ENCODE assay signal across 8 cellular contexts in the genomic region with DNA sequence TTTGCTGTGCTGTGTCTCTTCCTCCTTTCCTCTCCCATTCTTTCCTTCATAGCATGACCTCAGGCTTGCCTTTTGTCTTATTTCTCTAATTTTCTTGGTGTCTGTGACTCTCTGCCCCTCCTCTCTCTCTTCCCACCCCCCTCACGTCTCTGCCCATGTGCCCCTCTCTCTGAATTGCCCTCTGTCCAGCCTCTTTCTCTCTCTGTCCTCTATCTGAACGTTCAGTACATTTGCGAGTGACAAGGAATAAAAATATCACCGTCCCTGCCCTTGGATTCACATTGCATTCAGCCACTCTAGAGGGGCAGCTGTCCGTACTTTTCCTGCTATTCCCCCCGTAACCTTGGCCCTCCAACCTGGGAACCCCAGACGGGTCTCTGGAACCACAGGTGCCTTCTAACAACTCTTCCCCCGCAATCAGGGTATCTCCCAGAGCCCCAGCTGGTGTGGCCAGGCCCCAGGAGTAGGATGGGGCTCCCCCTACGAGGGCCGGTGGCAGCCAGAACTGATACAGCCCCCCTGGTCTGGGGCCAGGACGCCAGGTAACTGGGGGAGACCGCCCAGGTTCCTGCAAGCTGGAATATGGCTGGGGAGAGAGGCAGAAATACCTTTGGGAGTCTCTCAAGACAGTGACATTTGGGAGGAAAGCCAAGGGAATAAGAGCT. TPM values are rescaled to one million over a fixed set of nuclear protein-coding genes. Genes with fewer than 3 reads are reported as not detected.
DNase-seq lines count a peak whose midpoint lies in the region; ATAC-seq and TF ChIP-seq lines count a peak whose summit lies in the region.

No MANE protein-coding gene starts in this region.

- no peak overlapping the region for H3K27ac Mint-ChIP-seq in activated CD8-positive, alpha-beta memory T cell treated with anti-CD3 and anti-CD28 coated beads, Interleukin-2, amount 10 ng/mL, durations not matched to agents 7 days and 5 days
- peak overlapping the region; percentile 26 to 91 (median 83) for H3K27ac Mint-ChIP-seq in brain

- in situ Hi-C loops in transverse colon (cut with MboI; ENCODE audit: low pct_ligation_motif_present in 1 of 4, low pct_unique_long_range_greater_than_20kb in 1 of 4, low sequenced_read_pairs in 3 of 4), result no loop called here

- peaks cover 16% of the 10 kb centered on the region for H3K4me1 Mint-ChIP-seq in activated CD8-positive, alpha-beta memory T cell treated with anti-CD3 and anti-CD28 coated beads, Interleukin-2, amount 10 ng/mL, durations not matched to agents 7 days and 5 days
- peaks cover 25% of the 10 kb centered on the region for H3K4me1 Mint-ChIP-seq in brain

- 61% methylated on average over 12 of the region's 12 CpGs for WGBS in liver
- WGBS in transverse colon (ENCODE audit: low coverage in 1 of 2), 2 donors, result 33 to 64% methylated on average over 1 to 12 of the region's 12 CpGs

- CTCF ChIA-PET in activated CD8-positive, alpha-beta memory T cell treated with anti-CD3 and anti-CD28 coated beads, Interleukin-2, amount 10 ng/mL, durations not matched to agents 7 days and 5 days (lab: Charles Lee), result interaction anchor here (1.3 kb wide), 2 partner anchors 12 to 19 kb away, joined by 3 to 5 read pairs; a partner anchor contains a TSS

- intact Hi-C loops in transverse colon (cut with DNase I; ENCODE audit: low total_unique reads), result no loop called here

- peak overlapping the region; percentile 83 to 88 for H3K27ac ChIP-seq in liver (ENCODE audit: low read depth in 1 of 2, low read length in 2 of 2)
- H3K27ac ChIP-seq in transverse colon, result peak overlapping the region; percentile 92 to 96 (median 94)

- no peak for TF ChIP-seq EP300 in transverse colon (IDR thresholded peaks at IDR 0.05; ENCODE audit: low read depth)

- H3K36me3 ChIP-seq in liver (ENCODE audit: control insufficient read depth in 4 of 4, insufficient read depth in 3 of 4, low read depth in 1 of 4, low read length in 3 of 4), result peaks cover 16 to 32% (median 25%) of the 10 kb centered on the region in 4 donors
- H3K36me3 ChIP-seq in transverse colon, result peaks cover 0 to 26% (median 8%) of the 10 kb centered on the region in 4 donors

- no peak for TF ChIP-seq RAD21 in liver (IDR thresholded peaks at IDR 0.05)

- peak overlapping the region; percentile 69 to 70 for H3K9ac ChIP-seq in liver (ENCODE audit: low read depth in 1 of 2, low read length in 2 of 2)

- H3K9me3 Mint-ChIP-seq in activated CD8-positive, alpha-beta memory T cell treated with anti-CD3 and anti-CD28 coated beads, Interleukin-2, amount 10 ng/mL, durations not matched to agents 7 days and 5 days (ENCODE audit: low read depth), result no peaks in the 10 kb centered on the region
- no peaks in the 10 kb centered on the region for H3K9me3 Mint-ChIP-seq in brain

- no peak for TF ChIP-seq POLR2A in transverse colon (IDR thresholded peaks at IDR 0.05)

- peak overlapping the region; percentile 79 for H3K4me3 Mint-ChIP-seq in activated CD8-positive, alpha-beta memory T cell treated with anti-CD3 and anti-CD28 coated beads, Interleukin-2, amount 10 ng/mL, durations not matched to agents 7 days and 5 days
- H3K4me3 Mint-ChIP-seq in brain, result peak overlapping the region; percentile 81 to 89 (median 85)

- DNase-seq in activated CD8-positive, alpha-beta memory T cell treated with anti-CD3 and anti-CD28 coated beads, Interleukin-2, amount 10 ng/mL, durations not matched to agents 7 days and 5 days, result no peak
- DNase-seq in activated CD8-positive, alpha-beta memory T cell treated with anti-CD3 and anti-CD28 coated beads, Interleukin-2, amount 50 U/mL, for 48 hours, result no peak
- no peak for DNase-seq in transverse colon
- DNase-seq in HK-2 (ENCODE audit: unreplicated experiment), result no peak
- DNase-seq in NAMALWA (ENCODE audit: low spot score), result no peak
- no peak for DNase-seq in MV-4-11 (lab: John Stamatoyannopoulos, UW)

- peaks cover 8% of the 10 kb centered on the region for H3K36me3 Mint-ChIP-seq in activated CD8-positive, alpha-beta memory T cell treated with anti-CD3 and anti-CD28 coated beads, Interleukin-2, amount 10 ng/mL, durations not matched to agents 7 days and 5 days
- peaks cover 38% of the 10 kb centered on the region for H3K36me3 Mint-ChIP-seq in brain

- H3K4me1 ChIP-seq in liver (ENCODE audit: control insufficient read depth in 4 of 4, insufficient read depth in 4 of 4, low read length in 3 of 4), result peaks cover 5 to 34% (median 26%) of the 10 kb centered on the region in 4 donors
- H3K4me1 ChIP-seq in transverse colon, result peaks cover 17 to 29% (median 26%) of the 10 kb centered on the region in 4 donors

- no peaks in the 10 kb centered on the region for H3K27me3 Mint-ChIP-seq in activated CD8-positive, alpha-beta memory T cell treated with anti-CD3 and anti-CD28 coated beads, Interleukin-2, amount 10 ng/mL, durations not matched to agents 7 days and 5 days
- H3K27me3 Mint-ChIP-seq in brain, result peaks cover 6% of the 10 kb centered on the region

- TF ChIP-seq CTCF in brain (conservative IDR thresholded peaks at IDR 0.05), result no peak
- no peak for TF ChIP-seq CTCF in liver (IDR thresholded peaks at IDR 0.05; ENCODE audit: low read depth, low read length, missing input control)
- no peak for TF ChIP-seq CTCF in transverse colon (IDR thresholded peaks at IDR 0.05)

- H3K27me3 ChIP-seq in liver (ENCODE audit: control insufficient read depth in 4 of 4, insufficient read depth in 4 of 4, low read length in 3 of 4) (no peaks in the 10 kb centered on the region), transverse colon (no peaks in the 10 kb centered on the region)

- ATAC-seq in activated CD8-positive, alpha-beta memory T cell treated with anti-CD3 and anti-CD28 coated beads, Interleukin-2, amount 10 ng/mL, durations not matched to agents 7 days and 5 days, result no peak

- H3K9me3 ChIP-seq in liver (ENCODE audit: control insufficient read depth in 4 of 4, low read length in 3 of 4) (no peaks in the 10 kb centered on the region), transverse colon (no peaks in the 10 kb centered on the region)

- H3K4me3 ChIP-seq in liver (ENCODE audit: low read depth in 1 of 3, low read length in 3 of 3) (peak overlapping the region; percentile 77 to 88 (median 86)), transverse colon (peak overlapping the region; percentile 80 to 97 (median 90))

TF ChIP-seq in liver, 16 proteins besides CTCF, POLR2A, EP300 and RAD21 (continues in another document):
- TF ChIP-seq GABPA (IDR thresholded peaks at IDR 0.05 in 1 of 2, conservative IDR thresholded peaks at IDR 0.05 in 1 of 2), result no peak
- TF ChIP-seq, protein P1, sequence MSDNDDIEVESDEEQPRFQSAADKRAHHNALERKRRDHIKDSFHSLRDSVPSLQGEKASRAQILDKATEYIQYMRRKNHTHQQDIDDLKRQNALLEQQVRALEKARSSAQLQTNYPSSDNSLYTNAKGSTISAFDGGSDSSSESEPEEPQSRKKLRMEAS (IDR thresholded peaks at IDR 0.05), result no peak
- TF ChIP-seq TAF1 (conservative IDR thresholded peaks at IDR 0.05), result no peak
- no peak for TF ChIP-seq NR2F2 (IDR thresholded peaks at IDR 0.05)

RNA-seq across cellular contexts. Expression of a gene that starts 1.8 kb away (rescaled TPM):
- total RNA-seq in activated CD8-positive, alpha-beta memory T cell treated with anti-CD3 and anti-CD28 coated beads, Interleukin-2, amount 10 ng/mL, durations not matched to agents 7 days and 5 days, result 10 to 100 TPM; 39.8 to 51.0 TPM
- polyA plus RNA-seq in brain (ENCODE audit: insufficient read depth, low read depth, low replicate concordance), result 90.7 TPM
- total RNA-seq in liver, result 10 to 100 TPM; 19.7 to 62.2 TPM
- 10 to 100 TPM; 10.4 to 53.8 TPM for polyA plus RNA-seq in liver
- 100 to 1,000 TPM; 106 to 125 (median 114) TPM for total RNA-seq in transverse colon

RNA-seq across cellular contexts. Expression of a gene that starts 2.2 kb away (rescaled TPM):
- under 1 TPM; 0.20 to 0.23 TPM for total RNA-seq in activated CD8-positive, alpha-beta memory T cell treated with anti-CD3 and anti-CD28 coated beads, Interleukin-2, amount 10 ng/mL, durations not matched to agents 7 days and 5 days
- 3.5 TPM for polyA plus RNA-seq in brain (ENCODE audit: insufficient read depth, low read depth, low replicate concordance)
- total RNA-seq in liver, result under 1 TPM; 0.28 to 0.42 TPM
- under 1 TPM; 0.68 to 0.75 TPM for polyA plus RNA-seq in liver
- 1 to 10 TPM in 2 of 4 donors, not detected in 2; 1.8 to 2.2 TPM for total RNA-seq in transverse colon

RNA-seq across cellular contexts. Expression of a gene that starts 12.1 kb away (rescaled TPM):
- 10 to 100 TPM; 60.6 to 72.5 TPM for total RNA-seq in activated CD8-positive, alpha-beta memory T cell treated with anti-CD3 and anti-CD28 coated beads, Interleukin-2, amount 10 ng/mL, durations not matched to agents 7 days and 5 days
- polyA plus RNA-seq in brain (ENCODE audit: insufficient read depth, low read depth, low replicate concordance) (93.6 TPM), liver (10 to 100 TPM; 14.3 to 17.6 TPM)
- total RNA-seq in liver (1 to 10 TPM; 7.8 to 9.6 TPM), transverse colon (10 to 100 TPM; 35.9 to 71.8 (median 51.8) TPM)

RNA-seq across cellular contexts. Expression of a gene that starts 31.9 kb away (rescaled TPM):
- 10 to 100 TPM; 60.5 to 70.1 TPM for total RNA-seq in activated CD8-positive, alpha-beta memory T cell treated with anti-CD3 and anti-CD28 coated beads, Interleukin-2, amount 10 ng/mL, durations not matched to agents 7 days and 5 days
- polyA plus RNA-seq in brain (ENCODE audit: insufficient read depth, low read depth, low replicate concordance) (66.5 TPM), liver (10 to 100 TPM; 32.1 to 66.3 TPM)
- total RNA-seq in liver (10 to 100 TPM; 18.6 to 19.8 TPM), transverse colon (10 to 100 TPM in 3 of 4 donors, 1 to 10 TPM in 1; 8.2 to 64.7 (median 47.4) TPM)

RNA-seq across cellular contexts. Expression of a gene that starts 35.7 kb away (rescaled TPM):
- total RNA-seq in activated CD8-positive, alpha-beta memory T cell treated with anti-CD3 and anti-CD28 coated beads, Interleukin-2, amount 10 ng/mL, durations not matched to agents 7 days and 5 days, result 1 to 10 TPM in 1 of 2 experiments, under 1 TPM in 1; 0.84 to 2.2 TPM
- not detected for polyA plus RNA-seq in brain (ENCODE audit: insufficient read depth, low read depth, low replicate concordance)
- total RNA-seq in liver, result under 1 TPM in 1 of 2 donors, not detected in 1; 0.28 TPM
- under 1 TPM; 0.08 to 0.11 TPM for polyA plus RNA-seq in liver
- 1 to 10 TPM in 3 of 4 donors, not detected in 1; 1.3 to 6.0 (median 3.4) TPM for total RNA-seq in transverse colon
